Comparison of ENCODE assay signal across 27 cellular contexts in genomic region chr3:149989307-149989706, GRCh38. TPM values are rescaled to one million over a fixed set of nuclear protein-coding genes. Genes with fewer than 3 reads are reported as not detected.
DNase-seq lines count a peak whose midpoint lies in the region; ATAC-seq, FAIRE-seq and TF ChIP-seq lines count a peak whose summit lies in the region.
"Had no signal": no experiment of that assay in that cellular context is flagged by ENCODE, and none has a peak within 500 bp of the region (broad histone marks: within the 10 kb centered on the region; RNA-seq: fewer than 3 reads in every experiment).

No MANE protein-coding gene starts in this region.

- CTCF ChIA-PET in GM12878 (lab: Yijun Ruan, JAX): no interaction called here

- no peak overlapping the region for H3K4me3 Mint-ChIP-seq in GM23338
- no peak overlapping the region for H3K4me3 Mint-ChIP-seq in osteocyte (ENCODE audit: unreplicated experiment)
- H3K4me3 Mint-ChIP-seq: CD14-positive monocyte; CD4-positive, alpha-beta memory T cell; CD4-positive, CD25-positive, alpha-beta regulatory T cell; CD8-positive, alpha-beta memory T cell had no signal

- H3K4me1 Mint-ChIP-seq in GM23338: peaks cover 32% of the 10 kb centered on the region
- peaks cover 34% of the 10 kb centered on the region for H3K4me1 Mint-ChIP-seq in osteocyte (ENCODE audit: unreplicated experiment)
- H3K4me1 Mint-ChIP-seq: CD14-positive monocyte; CD4-positive, alpha-beta memory T cell; CD4-positive, CD25-positive, alpha-beta regulatory T cell; CD8-positive, alpha-beta memory T cell had no signal

- TF ChIP-seq POLR2A in GM12878 (IDR thresholded peaks at IDR 0.05; ENCODE audit: low read depth, low read length): no peak

- no peaks in the 10 kb centered on the region for H4K20me1 ChIP-seq in GM23338 (replicated peaks; ENCODE audit: insufficient read depth)
- no peaks in the 10 kb centered on the region for H4K20me1 ChIP-seq in GM12878 (ENCODE audit: control insufficient read depth, insufficient read depth)
- H4K20me1 ChIP-seq: BLaER1 had no signal

- H3K4me2 ChIP-seq in GM23338 (no peak overlapping the region), GM12878 (ENCODE audit: control insufficient read depth, insufficient read depth) (no peak overlapping the region)
- H3K4me2 ChIP-seq: BLaER1 had no signal

- H2AFZ ChIP-seq in GM23338 (0 out of 2 replicates have a peak overlapping the region, but pooled peaks have one; percentile 67), GM12878 (ENCODE audit: control insufficient read depth, low read depth, low read length) (no peak overlapping the region)

- TF ChIP-seq CTCF in GM23338 (conservative IDR thresholded peaks at IDR 0.05; ENCODE audit: low read depth in 2 of 2) (no peak), GM12878 (IDR thresholded peaks at IDR 0.05 in 2 of 3, conservative IDR thresholded peaks at IDR 0.05 in 1 of 3; ENCODE audit: control insufficient read depth in 2 of 3, extremely low read depth in 1 of 3, insufficient read depth in 1 of 3, low read depth in 3 of 3, low read length in 3 of 3) (no peak), osteocyte (IDR thresholded peaks at IDR 0.05) (no peak)

- H3K27me3 Mint-ChIP-seq in GM23338 (ENCODE audit: insufficient read depth, low read depth, poor library complexity): no peaks in the 10 kb centered on the region
- no peaks in the 10 kb centered on the region for H3K27me3 Mint-ChIP-seq in osteocyte (ENCODE audit: unreplicated experiment)

- no peak for FAIRE-seq in GM12878 (lab: Jason Lieb, UNC)
- FAIRE-seq: A204.1, GM12891 had no signal

- BruUV-seq in GM12878 (replicated peaks; lab: Mats Ljungman, UMichigan): no TSS peak

- H3K27ac ChIP-seq in GM23338 (ENCODE audit: low read depth) (no peak overlapping the region), GM12878 (ENCODE audit: control insufficient read depth, insufficient read depth) (no peak overlapping the region)
- H3K27ac ChIP-seq: BLaER1 had no signal

- TF ChIP-seq EP300 in GM12878 (IDR thresholded peaks at IDR 0.05; ENCODE audit: borderline replicate concordance in 1 of 2, control insufficient read depth in 1 of 2, low read depth in 2 of 2, low read length in 2 of 2): no peak

- H3K4me3 ChIP-seq in GM23338: no peak overlapping the region
- no peak overlapping the region for H3K4me3 ChIP-seq in GM12878
- H3K4me3 ChIP-seq: BLaER1 had no signal

- no peak for ATAC-seq in GM23338
- peak; percentile 52; the same call in 2 of the 3 replicates for ATAC-seq in GM12878
- no peak for ATAC-seq in HG02981 (IDR thresholded peaks at IDR 0.05; ENCODE audit: unreplicated experiment)

- TF ChIP-seq RAD21 in GM12878 (IDR thresholded peaks at IDR 0.05; ENCODE audit: insufficient read depth, low read depth, low read length): no peak

- WGBS in GM12878 (ENCODE audit: insufficient coverage, insufficient replicate concordance, low lambda C conversion rate, missing lambda C conversion rate): 19% methylated on average over 2 of the region's 2 CpGs

- SMC1A ChIA-PET in GM12878 (lab: Charles Lee; ENCODE audit: uncharacterized antibody, unreplicated experiment): interaction anchor here (1.0 to 1.3 kb wide), 4 partner anchors 17 to 476 kb away, joined by 3 to 4 read pairs (median 4); no protein-coding TSS in a partner anchor

- H3K27ac Mint-ChIP-seq in GM23338 (no peak overlapping the region), osteocyte (ENCODE audit: unreplicated experiment) (peak overlapping the region; percentile 54)
- H3K27ac Mint-ChIP-seq: CD14-positive monocyte; CD4-positive, alpha-beta memory T cell; CD4-positive, CD25-positive, alpha-beta regulatory T cell; CD8-positive, alpha-beta memory T cell had no signal

- H3K36me3 Mint-ChIP-seq in GM23338 (ENCODE audit: low read depth) (peaks cover 8% of the 10 kb centered on the region), osteocyte (ENCODE audit: unreplicated experiment) (peaks cover 4% of the 10 kb centered on the region)
- H3K36me3 Mint-ChIP-seq: CD14-positive monocyte; CD4-positive, CD25-positive, alpha-beta regulatory T cell had no signal

- no peaks in the 10 kb centered on the region for H3K9me2 ChIP-seq in GM23338 (ENCODE audit: insufficient read depth)

- no peak overlapping the region for H3K9ac ChIP-seq in GM12878 (ENCODE audit: control insufficient read depth, insufficient read depth, low read length)
- H3K9ac ChIP-seq: BLaER1 had no signal

- DNase-seq in GM23338 (ENCODE audit: low spot score): no peak
- peak; percentile 5 for DNase-seq in NCI-H69 (lab: John Stamatoyannopoulos, UW)
- DNase-seq in GM12878 (ENCODE audit: low read depth, low spot score): no peak
- no peak for DNase-seq in osteocyte (ENCODE audit: extremely low spot score, unreplicated experiment)
- DNase-seq in stimulated activated CD4-positive, alpha-beta T cell treated with anti-CD3 and anti-CD28 coated beads, Interleukin-4, amount 100 ng/mL, for 1 hour: no peak
- DNase-seq in mesenteric fat pad (ENCODE audit: low spot score): no peak
- no peak for DNase-seq in activated gamma-delta T cell treated with Interleukin-2 at 50 U/mL for 16 hours
- DNase-seq: 8988T; ACHN; BE2C; C1 segment of cervical spinal cord; CD4-positive, alpha-beta memory T cell; CD4-positive, CD25-positive, alpha-beta regulatory T cell; CD8-positive, alpha-beta memory T cell; COR-L47; DMS 273 treated with DMSO at 0.1 percent for 48 hours; DMS153; DMS53; DMS79; DND-41; EL; GDM1 had no signal

- in situ Hi-C loops in GM12878 (cut with MboI): no loop called here

- intact Hi-C loops in GM12878 (cut with micrococcal nuclease; ENCODE audit: unreplicated experiment): no loop called here

- no peaks in the 10 kb centered on the region for H3K79me2 ChIP-seq in GM23338 (replicated peaks; ENCODE audit: insufficient read depth)
- no peaks in the 10 kb centered on the region for H3K79me2 ChIP-seq in GM12878 (ENCODE audit: control insufficient read depth, insufficient read depth, low read length)

- H3K36me3 ChIP-seq in GM23338 (ENCODE audit: insufficient read depth) (0 out of 2 replicates have a peak, but pooled peaks cover 2% of the 10 kb centered on the region), GM12878 (ENCODE audit: control insufficient read depth in 2 of 2, insufficient read depth in 2 of 2, low read length in 1 of 2) (no peaks in the 10 kb centered on the region)
- H3K36me3 ChIP-seq: BE2C, BLaER1 had no signal

- peaks cover 25% of the 10 kb centered on the region for H3K4me1 ChIP-seq in GM23338 (ENCODE audit: insufficient read depth)
- no peaks in the 10 kb centered on the region for H3K4me1 ChIP-seq in GM12878 (ENCODE audit: control insufficient read depth, insufficient read depth, low read length)
- H3K4me1 ChIP-seq: BE2C, BLaER1 had no signal

- H3F3A ChIP-seq in GM23338 (replicated peaks; ENCODE audit: low read depth): no peaks in the 10 kb centered on the region

- peaks cover 10% of the 10 kb centered on the region for H3K9me3 Mint-ChIP-seq in GM23338
- H3K9me3 Mint-ChIP-seq in osteocyte (ENCODE audit: unreplicated experiment): peaks cover 6% of the 10 kb centered on the region

- POLR2A ChIA-PET in GM12878 (lab: Charles Lee): no interaction called here

- RAD21 ChIA-PET in GM12878 (lab: Charles Lee; ENCODE audit: unreplicated experiment): interaction anchor here (1.0 kb wide), 1 partner anchor 14 kb away, joined by 3 read pairs; no protein-coding TSS in a partner anchor

- no peaks in the 10 kb centered on the region; the same call in 2 of the 3 replicates for H3K9me3 ChIP-seq in GM12878 (replicated peaks; ENCODE audit: control insufficient read depth, insufficient read depth, low read length)
- H3K9me3 ChIP-seq: BE2C had no signal

- H3K27me3 ChIP-seq in GM23338 (ENCODE audit: insufficient read depth) (no peaks in the 10 kb centered on the region), GM12878 (replicated peaks in 1 of 2; ENCODE audit: control insufficient read depth in 2 of 2, insufficient read depth in 2 of 2, low read length in 1 of 2) (no peaks in the 10 kb centered on the region)
- H3K27me3 ChIP-seq: BE2C, BLaER1 had no signal

TF ChIP-seq in GM23338, 12 proteins besides CTCF, POLR2A, EP300 and RAD21:
- TF ChIP-seq POLR2AphosphoS5 (IDR thresholded peaks at IDR 0.05; ENCODE audit: low read depth) (no peak), CREB1 (CRISPR knock-in tag; IDR thresholded peaks at IDR 0.05; ENCODE audit: low read depth) (no peak), EZH2phosphoT487 (IDR thresholded peaks at IDR 0.05; ENCODE audit: unreplicated experiment) (no peak), EZH2 (IDR thresholded peaks at IDR 0.05; ENCODE audit: low read depth, unreplicated experiment) (no peak), ZNF114 (CRISPR knock-in tag; IDR thresholded peaks at IDR 0.05) (no peak), NANOG (IDR thresholded peaks at IDR 0.05; ENCODE audit: borderline replicate concordance) (no peak)

TF ChIP-seq in GM12878, 131 proteins besides CTCF, POLR2A, EP300 and RAD21 (continues in another document):
- no peak for TF ChIP-seq SREBF1 (IDR thresholded peaks at IDR 0.05; ENCODE audit: low read length)

RNA-seq across cellular contexts. Expression of gene PFN2, which starts 18.6 kb away (rescaled TPM):
- 200 and 212 TPM in 2 replicates for total RNA-seq in GM23338 (2014; rRNA removed; shearing (Covaris generic))
- 173 and 183 TPM in 2 replicates for polyA plus RNA-seq in GM23338 (2016; fragmentation: Nextera tagmentation; extraction: Ambion mirVana)
- 31.9 TPM in 2 replicates for total RNA-seq in GM12878 (2013; cell fraction: nucleolus; rRNA removed)
- total RNA-seq in GM12878 (2014; rRNA removed): 3.1 and 3.2 TPM in 2 replicates
- 4.7 and 5.6 TPM in 2 replicates for total RNA-seq in GM12878 (2014; rRNA removed; fragmentation: Illumina TruSeq; extraction: Trizol)
- total RNA-seq in GM12878 (2021): 3.9 and 4.2 TPM in 2 replicates
- polyA plus RNA-seq in GM12878 (2011; ENCODE audit: low read depth): 3.5 TPM
- polyA plus RNA-seq in GM12878 (2011; rRNA removed): 78.9 and 107 TPM in 2 replicates
- 26.2 and 38.0 TPM in 2 replicates for polyA plus RNA-seq in GM12878 (2011; cell fraction: cytosol; rRNA removed)
- polyA plus RNA-seq in GM12878 (2011; cell fraction: nucleus; rRNA removed): 34.0 and 45.8 TPM in 2 replicates
- polyA plus RNA-seq in GM12878 (2012): 6.6 and 7.0 TPM in 2 replicates
- 4.4 and 7.7 TPM in 2 replicates for polyA plus RNA-seq in GM12878 (2014; fragmentation: Illumina TruSeq; extraction: Trizol)
- polyA plus RNA-seq in GM12878 (2014; fragmentation: Nextera tagmentation; extraction: Ambion mirVana): 1 to 10 TPM; 4.9 to 6.7 TPM
- 4.5 and 4.6 TPM in 2 replicates for polyA plus RNA-seq in GM12878 (2014; rRNA removed)
- polyA plus RNA-seq in GM12878 (2016; fragmentation: Nextera tagmentation; extraction: Ambion mirVana): 10 to 100 TPM in 1 of 2 experiments, 1 to 10 TPM in 1; 8.9 to 11.2 TPM
- polyA minus RNA-seq in GM12878 (2011; rRNA and poly(A)+ RNA removed): 27.6 and 43.3 TPM in 2 replicates
- polyA minus RNA-seq in GM12878 (2011; cell fraction: cytosol; rRNA and poly(A)+ RNA removed): 4.8 and 14.1 TPM in 2 replicates
- polyA minus RNA-seq in GM12878 (2011; cell fraction: nucleus; rRNA and poly(A)+ RNA removed): 23.6 and 25.4 TPM in 2 replicates
- total RNA-seq in osteocyte: 429 and 447 TPM in 2 replicates
- 33.9 TPM for total RNA-seq in mesenteric fat pad
- polyA plus RNA-seq: CD14-positive monocyte had no signal
